ENCODE assay signal across 24 cellular contexts in the genomic region with DNA sequence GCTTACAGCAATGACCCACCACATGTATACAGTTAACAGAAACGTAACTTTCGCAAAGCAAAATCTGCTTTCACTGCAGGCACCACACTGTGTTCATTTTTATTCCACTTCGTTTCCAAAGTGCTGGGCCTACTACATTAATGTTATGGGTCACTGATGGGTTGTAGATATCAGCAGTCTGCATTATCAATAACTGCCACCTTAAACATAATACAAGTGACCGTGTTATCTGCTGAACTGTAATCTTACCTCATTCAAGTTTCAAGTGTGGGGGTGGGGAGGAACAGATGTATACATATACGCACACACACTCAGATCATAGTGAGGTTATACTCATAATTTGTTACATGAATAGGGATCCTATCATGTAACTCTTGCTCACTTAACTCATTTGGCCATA. TPM values are rescaled to one million over a fixed set of nuclear protein-coding genes. Genes with fewer than 3 reads are reported as not detected.
DNase-seq lines count a peak whose midpoint lies in the region; ATAC-seq and TF ChIP-seq lines count a peak whose summit lies in the region.
"Had no signal": no experiment of that assay in that cellular context is flagged by ENCODE, and none has a peak within 500 bp of the region (broad histone marks: within the 10 kb centered on the region; RNA-seq: fewer than 3 reads in every experiment).

No MANE protein-coding gene starts in this region.

- CTCF ChIA-PET in Caco-2 (lab: Charles Lee) = interaction anchor here (0.6 kb wide), 1 partner anchor 100 kb away, joined by 3 read pairs; no protein-coding TSS in a partner anchor

- no peaks in the 10 kb centered on the region for H3K9me3 Mint-ChIP-seq in Caco-2 (ENCODE audit: unreplicated experiment)
- H3K9me3 Mint-ChIP-seq in progenitor cell of endocrine pancreas (ENCODE audit: low read depth) = peaks cover 7% of the 10 kb centered on the region
- H3K9me3 Mint-ChIP-seq: CD4-positive, alpha-beta T cell; CD8-positive, alpha-beta T cell had no signal

- POLR2A ChIA-PET in Caco-2 (lab: Charles Lee) = no interaction called here

- H3K27me3 ChIP-seq in Caco-2 (replicated peaks; ENCODE audit: control insufficient read depth, insufficient read depth, low read length) (no peaks in the 10 kb centered on the region), suprapubic skin (no peaks in the 10 kb centered on the region), right lobe of liver (no peaks in the 10 kb centered on the region)
- H3K27me3 ChIP-seq: BLaER1 treated with 17β-estradiol and CSF1 and Interleukin-3, amounts not matched to agents 10 nM and 100 nM had no signal

- 94% methylated on average over 5 of the region's 5 CpGs for WGBS in suprapubic skin
- 86% methylated on average over 5 of the region's 5 CpGs for WGBS in right lobe of liver (ENCODE audit: insufficient coverage, low coverage, low lambda C conversion rate, missing lambda C conversion rate)

- intact Hi-C loops in Caco-2 (cut with micrococcal nuclease; ENCODE audit: unreplicated experiment) = no loop called here
- intact Hi-C loops in right lobe of liver (cut with DNase I) = no loop called here

- BruUV-seq in Caco-2 (replicated peaks; lab: Mats Ljungman, UMichigan) = no TSS peak

- ATAC-seq in right lobe of liver = no peak
- ATAC-seq: A549; CD8-positive, alpha-beta T cell had no signal

- H3K4me1 Mint-ChIP-seq in Caco-2 (ENCODE audit: low read depth, unreplicated experiment) = peaks cover 49% of the 10 kb centered on the region
- H3K4me1 Mint-ChIP-seq in progenitor cell of endocrine pancreas (ENCODE audit: low read depth) = peaks cover 61% of the 10 kb centered on the region
- H3K4me1 Mint-ChIP-seq: B cell had no signal

- H3K27ac Mint-ChIP-seq in Caco-2 (ENCODE audit: unreplicated experiment) = peak overlapping the region; percentile 62
- peak overlapping the region; percentile 68 for H3K27ac Mint-ChIP-seq in progenitor cell of endocrine pancreas
- H3K27ac Mint-ChIP-seq: B cell; CD4-positive, alpha-beta T cell; CD8-positive, alpha-beta T cell had no signal

- H3K27me3 Mint-ChIP-seq in Caco-2 (ENCODE audit: insufficient read depth, unreplicated experiment) (no peaks in the 10 kb centered on the region), progenitor cell of endocrine pancreas (peaks cover 3% of the 10 kb centered on the region)
- H3K27me3 Mint-ChIP-seq: B cell had no signal

- no peak for DNase-seq in Caco-2
- peak; percentile 43 to 85 for DNase-seq in erythroblast (lab: John Stamatoyannopoulos, UW)
- no peak for DNase-seq in progenitor cell of endocrine pancreas (ENCODE audit: low spot score, unreplicated experiment)
- DNase-seq in activated CD8-positive, alpha-beta memory T cell treated with anti-CD3 and anti-CD28 coated beads for 24 hours = no peak
- no peak for DNase-seq in suprapubic skin (ENCODE audit: low spot score in 2 of 2)
- DNase-seq in right lobe of liver = no peak
- DNase-seq: AML-193; CD4-positive, alpha-beta T cell; CD8-positive, alpha-beta T cell; DMS 273 treated with DMSO at 0.1 percent for 48 hours; DMS153; DMS53; DMS79; DND-41; EL; GDM1 had no signal

- TF ChIP-seq CTCF in Caco-2 (IDR thresholded peaks at IDR 0.05; ENCODE audit: insufficient read depth in 1 of 2, low read depth in 1 of 2, low read length in 1 of 2, severe bottlenecking in 1 of 2, unreplicated experiment in 1 of 2) = no peak
- no peak for TF ChIP-seq CTCF in VCaP (conservative IDR thresholded peaks at IDR 0.05)
- TF ChIP-seq CTCF in progenitor cell of endocrine pancreas (IDR thresholded peaks at IDR 0.05; ENCODE audit: unreplicated experiment) = no peak
- no peak for TF ChIP-seq CTCF in suprapubic skin (IDR thresholded peaks at IDR 0.05)
- no peak for TF ChIP-seq CTCF in right lobe of liver (IDR thresholded peaks at IDR 0.05)

- H3K9me3 ChIP-seq in Caco-2 (no peaks in the 10 kb centered on the region), suprapubic skin (no peaks in the 10 kb centered on the region), right lobe of liver (no peaks in the 10 kb centered on the region)
- H3K9me3 ChIP-seq: A549; BLaER1 treated with 17β-estradiol and CSF1 and Interleukin-3, amounts not matched to agents 10 nM and 100 nM had no signal

- no peak for TF ChIP-seq EP300 in suprapubic skin (IDR thresholded peaks at IDR 0.05)

- no peaks in the 10 kb centered on the region; the same call in 1 of the 2 replicates for H3K36me3 ChIP-seq in Caco-2 (ENCODE audit: control insufficient read depth, insufficient read depth, low read length)
- no peaks in the 10 kb centered on the region for H3K36me3 ChIP-seq in suprapubic skin
- H3K36me3 ChIP-seq in right lobe of liver = no peaks in the 10 kb centered on the region
- H3K36me3 ChIP-seq: BLaER1 treated with 17β-estradiol and CSF1 and Interleukin-3, amounts not matched to agents 10 nM and 100 nM had no signal

- H3K4me3 Mint-ChIP-seq in Caco-2 (ENCODE audit: unreplicated experiment) (no peak overlapping the region), progenitor cell of endocrine pancreas (ENCODE audit: low read depth) (no peak overlapping the region)
- H3K4me3 Mint-ChIP-seq: B cell; CD4-positive, alpha-beta T cell; CD8-positive, alpha-beta T cell had no signal

- peaks cover 42% of the 10 kb centered on the region for H3K4me1 ChIP-seq in Caco-2
- no peaks in the 10 kb centered on the region for H3K4me1 ChIP-seq in suprapubic skin
- no peaks in the 10 kb centered on the region for H3K4me1 ChIP-seq in right lobe of liver
- H3K4me1 ChIP-seq: A549 had no signal

- H3K4me3 ChIP-seq in Caco-2 (ENCODE audit: low read depth, low read length) = no peak overlapping the region
- H3K4me3 ChIP-seq in suprapubic skin = no peak overlapping the region
- H3K4me3 ChIP-seq in right lobe of liver = no peak overlapping the region
- H3K4me3 ChIP-seq: A549; BLaER1 treated with 17β-estradiol and CSF1 and Interleukin-3, amounts not matched to agents 10 nM and 100 nM; GM12878 had no signal

- H3K36me3 Mint-ChIP-seq in Caco-2 (ENCODE audit: insufficient read depth, unreplicated experiment) (peaks cover 48% of the 10 kb centered on the region), progenitor cell of endocrine pancreas (ENCODE audit: insufficient read depth) (peaks cover 10% of the 10 kb centered on the region)
- H3K36me3 Mint-ChIP-seq: CD8-positive, alpha-beta T cell had no signal

- H3K27ac ChIP-seq in VCaP (peak overlapping the region; percentile 93; the same call in 1 of the 2 replicates), suprapubic skin (no peak overlapping the region), right lobe of liver (no peak overlapping the region)
- H3K27ac ChIP-seq: 22Rv1; A549; BLaER1 treated with 17β-estradiol and CSF1 and Interleukin-3, amounts not matched to agents 10 nM and 100 nM; C4-2B had no signal

- TF ChIP-seq POLR2A in erythroblast (IDR thresholded peaks at IDR 0.05; ENCODE audit: low read length) = no peak
- TF ChIP-seq POLR2A in suprapubic skin (IDR thresholded peaks at IDR 0.05) = no peak
- no peak for TF ChIP-seq POLR2A in right lobe of liver (IDR thresholded peaks at IDR 0.05)

RNA-seq across cellular contexts. Expression of a gene that starts 21.1 kb away (rescaled TPM):
- total RNA-seq in Caco-2 (2022) = 24.1 and 26.0 TPM in 2 replicates
- 1.6 and 2.8 TPM in 2 replicates for total RNA-seq in progenitor cell of endocrine pancreas
- total RNA-seq in suprapubic skin = under 1 TPM in 2 of 4 donors, not detected in 2; 0.29 to 0.32 TPM
- under 1 TPM in 5 of 6 experiments, not detected in 1; 0.23 to 0.84 (median 0.66) TPM for total RNA-seq in right lobe of liver
- total RNA-seq: A172 had no signal

Comparison
In these comparisons a context has a peak if more than half of its experiments do, and no peak if none do; other contexts are left out.
1. DNase-seq: peak in erythroblast (2 of 2); none in Caco-2 (0 of 2), progenitor cell of endocrine pancreas (single experiment), activated CD8-positive, alpha-beta memory T cell treated with anti-CD3 and anti-CD28 coated beads for 24 hours (single experiment), suprapubic skin (0 of 2) and right lobe of liver (0 of 3).